ENCODE assay signal across 1 cellular context in the genomic region with DNA sequence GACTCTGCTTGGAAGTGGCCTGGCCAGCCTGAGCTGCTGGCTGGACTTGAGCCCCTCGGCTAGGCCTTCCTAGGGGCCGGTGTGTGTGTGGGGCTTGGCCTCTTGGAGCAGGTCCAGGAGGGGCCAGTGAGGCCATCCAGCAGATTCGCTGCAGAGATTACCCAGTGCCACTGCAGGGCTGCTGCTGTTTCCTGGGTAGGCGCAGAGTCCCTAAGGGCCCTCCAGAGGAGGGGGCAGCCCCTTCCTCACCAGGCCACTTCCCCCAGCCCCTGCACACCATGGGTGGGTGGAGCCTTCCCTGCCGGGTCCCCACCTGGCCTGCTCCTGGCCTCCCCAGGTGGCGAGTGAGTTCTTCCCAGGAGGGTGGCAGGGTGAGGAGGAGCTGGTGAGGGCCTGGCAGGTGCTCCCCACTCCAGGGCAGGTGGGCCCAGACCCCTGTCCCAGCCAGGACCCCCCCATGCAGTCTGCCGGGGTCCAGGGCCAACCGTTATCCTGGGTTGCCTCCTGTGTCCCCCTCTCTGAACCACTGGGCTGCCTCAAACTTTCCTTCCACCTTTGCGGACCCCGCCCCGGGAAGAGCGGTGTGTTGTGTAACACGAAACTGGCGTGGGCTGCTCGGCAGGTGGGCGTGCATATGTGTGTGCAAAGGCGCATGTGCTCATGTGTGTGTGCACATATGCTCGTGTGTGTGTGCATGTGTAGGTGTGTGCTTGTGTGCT.
TF ChIP-seq lines count a peak whose summit lies in the region.

No MANE protein-coding gene starts in this region.

TF ChIP-seq in H1, 55 proteins besides CTCF, POLR2A, EP300 and RAD21:
- TF ChIP-seq, protein P1, sequence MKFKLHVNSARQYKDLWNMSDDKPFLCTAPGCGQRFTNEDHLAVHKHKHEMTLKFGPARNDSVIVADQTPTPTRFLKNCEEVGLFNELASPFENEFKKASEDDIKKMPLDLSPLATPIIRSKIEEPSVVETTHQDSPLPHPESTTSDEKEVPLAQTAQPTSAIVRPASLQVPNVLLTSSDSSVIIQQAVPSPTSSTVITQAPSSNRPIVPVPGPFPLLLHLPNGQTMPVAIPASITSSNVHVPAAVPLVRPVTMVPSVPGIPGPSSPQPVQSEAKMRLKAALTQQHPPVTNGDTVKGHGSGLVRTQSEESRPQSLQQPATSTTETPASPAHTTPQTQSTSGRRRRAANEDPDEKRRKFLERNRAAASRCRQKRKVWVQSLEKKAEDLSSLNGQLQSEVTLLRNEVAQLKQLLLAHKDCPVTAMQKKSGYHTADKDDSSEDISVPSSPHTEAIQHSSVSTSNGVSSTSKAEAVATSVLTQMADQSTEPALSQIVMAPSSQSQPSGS (IDR thresholded peaks at IDR 0.05; ENCODE audit: low read length) = no peak
- TF ChIP-seq POLR2AphosphoS5 (IDR thresholded peaks at IDR 0.05; ENCODE audit: low read depth, low read length) (no peak), PHF8 (conservative IDR thresholded peaks at IDR 0.05; ENCODE audit: low read depth, low read length) (no peak), HDAC2 (IDR thresholded peaks at IDR 0.05; ENCODE audit: borderline replicate concordance in 1 of 2, low read depth in 2 of 2, low read length in 2 of 2) (no peak), GTF2F1 (IDR thresholded peaks at IDR 0.05; ENCODE audit: borderline replicate concordance, low read depth, low read length) (no peak), YY1 (IDR thresholded peaks at IDR 0.05; ENCODE audit: low read depth, low read length) (no peak), SAP30 (IDR thresholded peaks at IDR 0.05; ENCODE audit: insufficient read depth, insufficient replicate concordance, low read length) (no peak), BCL11A (IDR thresholded peaks at IDR 0.05; ENCODE audit: low read depth in 2 of 2, low read length in 2 of 2) (no peak), KDM5A (IDR thresholded peaks at IDR 0.05; ENCODE audit: low read length) (no peak), BACH1 (IDR thresholded peaks at IDR 0.05; ENCODE audit: low read length) (no peak), TCF12 (IDR thresholded peaks at IDR 0.05; ENCODE audit: low read depth, low read length) (no peak), ZNF274 (IDR thresholded peaks at IDR 0.05; ENCODE audit: borderline replicate concordance, extremely low read depth, low read length) (no peak), CBX8 (IDR thresholded peaks at IDR 0.05; ENCODE audit: borderline replicate concordance, low read depth, low read length) (no peak)
- TF ChIP-seq, protein P2, sequence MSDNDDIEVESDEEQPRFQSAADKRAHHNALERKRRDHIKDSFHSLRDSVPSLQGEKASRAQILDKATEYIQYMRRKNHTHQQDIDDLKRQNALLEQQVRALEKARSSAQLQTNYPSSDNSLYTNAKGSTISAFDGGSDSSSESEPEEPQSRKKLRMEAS (IDR thresholded peaks at IDR 0.05) = no peak
